Comparison of ENCODE assay signal across 8 cellular contexts in the genomic region with DNA sequence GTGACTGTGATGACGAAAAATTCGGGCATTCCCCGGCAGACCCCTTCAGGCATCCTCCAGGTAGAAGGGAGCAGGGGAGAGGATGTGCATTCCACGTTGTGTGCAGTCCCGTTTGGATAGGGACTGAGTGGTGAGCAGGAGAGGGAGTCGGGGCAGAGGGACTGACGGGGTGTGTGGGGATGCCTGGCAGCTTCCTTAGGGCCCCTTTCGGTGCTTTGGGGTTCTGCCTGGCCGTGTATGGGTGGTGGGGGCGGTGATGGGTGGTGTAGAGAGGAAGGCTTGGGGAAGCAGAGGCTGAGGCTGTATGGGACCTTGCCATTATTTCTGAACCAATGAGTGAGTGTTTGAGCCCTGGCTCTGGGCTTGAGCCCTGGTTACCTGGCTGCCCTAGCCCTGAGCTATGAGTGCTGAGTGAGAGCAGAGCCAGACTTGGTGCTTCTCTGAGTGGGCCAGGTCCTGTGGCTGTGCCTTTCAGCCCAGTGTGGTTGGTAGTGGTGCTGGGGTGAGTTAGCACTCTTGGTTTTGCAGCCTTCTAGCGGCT. TPM values are rescaled to one million over a fixed set of nuclear protein-coding genes. Genes with fewer than 3 reads are reported as not detected.
DNase-seq lines count a peak whose midpoint lies in the region; ATAC-seq and TF ChIP-seq lines count a peak whose summit lies in the region.

No MANE protein-coding gene starts in this region.

- TF ChIP-seq CTCF in WI38 (IDR thresholded peaks at IDR 0.05; ENCODE audit: low read depth, low read length), result no peak
- TF ChIP-seq CTCF in fibroblast of mammary gland (conservative IDR thresholded peaks at IDR 0.05; ENCODE audit: control insufficient read depth, insufficient read depth, low read depth, low read length), result no peak
- TF ChIP-seq CTCF in gastrocnemius medialis (IDR thresholded peaks at IDR 0.05 in 4 of 5, conservative IDR thresholded peaks at IDR 0.05 in 1 of 5), result no peak

- peak overlapping the region; percentile 97 to 99 (median 98) for H3K27ac ChIP-seq in gastrocnemius medialis

- peaks cover 21 to 26% of the 10 kb centered on the region in 2 donors for H3K4me1 ChIP-seq in gastrocnemius medialis

- TF ChIP-seq POLR2A in gastrocnemius medialis (IDR thresholded peaks at IDR 0.05), result no peak

- in situ Hi-C loops in gastrocnemius medialis (cut with MboI; ENCODE audit: low sequenced_read_pairs in 4 of 4), result no loop called here

- CTCF ChIA-PET in activated naive CD4-positive, alpha-beta T cell treated with anti-CD3 and anti-CD28 coated beads for 36 hours (lab: Charles Lee), result interaction anchor here (0.6 to 1.7 kb wide), 4 partner anchors 42 to 205 kb away, joined by 3 to 4 read pairs (median 4); no protein-coding TSS in a partner anchor

- peaks cover 0 to 33% of the 10 kb centered on the region in 2 donors for H3K36me3 ChIP-seq in gastrocnemius medialis

- H3K4me3 ChIP-seq in WI38 (ENCODE audit: low read depth, low read length) (peak overlapping the region; percentile 97), fibroblast of mammary gland (ENCODE audit: control insufficient read depth, low read depth, low read length) (peak overlapping the region; percentile 88), gastrocnemius medialis (peak overlapping the region; percentile 84 to 95 (median 88))

- no peaks in the 10 kb centered on the region for H3K9me3 ChIP-seq in gastrocnemius medialis

- no peaks in the 10 kb centered on the region for H3K27me3 Mint-ChIP-seq in activated naive CD4-positive, alpha-beta T cell treated with anti-CD3 and anti-CD28 coated beads for 36 hours (ENCODE audit: low read depth)

- peak overlapping the region; percentile 65 for H3K27ac Mint-ChIP-seq in activated naive CD4-positive, alpha-beta T cell treated with anti-CD3 and anti-CD28 coated beads for 36 hours

- H3K36me3 Mint-ChIP-seq in activated naive CD4-positive, alpha-beta T cell treated with anti-CD3 and anti-CD28 coated beads for 36 hours (ENCODE audit: low read depth), result peaks cover 11% of the 10 kb centered on the region

- H3K4me1 Mint-ChIP-seq in activated naive CD4-positive, alpha-beta T cell treated with anti-CD3 and anti-CD28 coated beads for 36 hours (ENCODE audit: low read depth), result peaks cover 20% of the 10 kb centered on the region

- peak; percentile 32 for DNase-seq in activated naive CD4-positive, alpha-beta T cell treated with anti-CD3 and anti-CD28 coated beads for 36 hours
- DNase-seq in activated naive CD4-positive, alpha-beta T cell (lab: John Stamatoyannopoulos, UW), result no peak
- peak; percentile 7 for DNase-seq in fibroblast of mammary gland (ENCODE audit: low read depth)
- DNase-seq in gastrocnemius medialis, result peak in 1 of 2 donors; percentile 12
- no peak for DNase-seq in NCI-H2107 (lab: John Stamatoyannopoulos, UW)
- no peak for DNase-seq in SW480 (ENCODE audit: low spot score)

- H3K9me3 Mint-ChIP-seq in activated naive CD4-positive, alpha-beta T cell treated with anti-CD3 and anti-CD28 coated beads for 36 hours, result no peaks in the 10 kb centered on the region

- ATAC-seq in gastrocnemius medialis, result no peak
- no peak for ATAC-seq in GM21526 (IDR thresholded peaks at IDR 0.05; ENCODE audit: low FRiP score, unreplicated experiment)

- H3K27me3 ChIP-seq in gastrocnemius medialis, result no peaks in the 10 kb centered on the region

- intact Hi-C loops in activated naive CD4-positive, alpha-beta T cell treated with anti-CD3 and anti-CD28 coated beads for 36 hours (cut with micrococcal nuclease), result loop anchor here (2.0 kb wide), 1 partner anchor 13 kb away; no protein-coding TSS in a partner anchor
- intact Hi-C loops in gastrocnemius medialis (cut with DNase I; ENCODE audit: low total_unique reads), result no loop called here

- peak overlapping the region; percentile 78 for H3K4me3 Mint-ChIP-seq in activated naive CD4-positive, alpha-beta T cell treated with anti-CD3 and anti-CD28 coated beads for 36 hours

RNA-seq across cellular contexts. Expression of gene INPPL1, which starts 0.9 kb away (rescaled TPM):
- total RNA-seq in activated naive CD4-positive, alpha-beta T cell treated with anti-CD3 and anti-CD28 coated beads for 36 hours, result 10 to 100 TPM; 67.1 to 74.0 TPM
- 100 to 1,000 TPM in 3 of 4 donors, 10 to 100 TPM in 1; 75.6 to 112 (median 107) TPM for total RNA-seq in gastrocnemius medialis

RNA-seq across cellular contexts. Expression of gene FOLR2, which starts 8.9 kb away (rescaled TPM):
- total RNA-seq in activated naive CD4-positive, alpha-beta T cell treated with anti-CD3 and anti-CD28 coated beads for 36 hours, result not detected
- total RNA-seq in gastrocnemius medialis, result 10 to 100 TPM in 3 of 4 donors, 1 to 10 TPM in 1; 7.5 to 14.6 (median 13.0) TPM

RNA-seq across cellular contexts. Expression of gene PHOX2A, which starts 18.5 kb away (rescaled TPM):
- not detected for total RNA-seq in activated naive CD4-positive, alpha-beta T cell treated with anti-CD3 and anti-CD28 coated beads for 36 hours
- total RNA-seq in gastrocnemius medialis, result not detected

RNA-seq across cellular contexts. Expression of gene FOLR1, which starts 33.5 kb away (rescaled TPM):
- total RNA-seq in activated naive CD4-positive, alpha-beta T cell treated with anti-CD3 and anti-CD28 coated beads for 36 hours, result not detected
- not detected for total RNA-seq in gastrocnemius medialis

Comparison
In these comparisons a context has a peak if more than half of its experiments do, and no peak if none do; other contexts are left out.
1. DNase-seq: peak in activated naive CD4-positive, alpha-beta T cell treated with anti-CD3 and anti-CD28 coated beads for 36 hours (single experiment) and fibroblast of mammary gland (single experiment); none in activated naive CD4-positive, alpha-beta T cell (0 of 4), NCI-H2107 (single experiment) and SW480 (single experiment).
2. RNA of gene FOLR2, which starts 8.9 kb away (total RNA-seq): 7.5 to 14.6 TPM in gastrocnemius medialis; not detected in activated naive CD4-positive, alpha-beta T cell treated with anti-CD3 and anti-CD28 coated beads for 36 hours; every median in the first group is over 4 times any median in the second.
3. Peak in every context shown above with its lines, with median percentiles within 50 percentile points of each other: H3K4me3 ChIP-seq.